ENCODE assay signal across 23 cellular contexts in genomic region chr3:47392933-47393332, GRCh38. TPM values are rescaled to one million over a fixed set of nuclear protein-coding genes. Genes with fewer than 3 reads are reported as not detected.
A peak's percentile ranks its signal among the peaks of the same experiment; 100 is the strongest.
DNase-seq lines count a peak whose midpoint lies in the region; ATAC-seq and TF ChIP-seq lines count a peak whose summit lies in the region.
"Had no signal": no experiment of that assay in that cellular context is flagged by ENCODE, and none has a peak within 500 bp of the region (broad histone marks: within the 10 kb centered on the region; RNA-seq: fewer than 3 reads in every experiment).

No MANE protein-coding gene starts in this region.

- peak overlapping the region; percentile 19 for H3K27ac Mint-ChIP-seq in activated T-cell treated with anti-CD3 and anti-CD28 coated beads, Interleukin-2, amount 50 U/mL, for 24 hours
- peak overlapping the region; percentile 41 to 53 for H3K27ac Mint-ChIP-seq in effector memory CD8-positive, alpha-beta T cell
- H3K27ac Mint-ChIP-seq in progenitor cell of endocrine pancreas: peak overlapping the region; percentile 45
- H3K27ac Mint-ChIP-seq: B cell, GM23338, H9 had no signal

- H3K4me1 ChIP-seq in SJCRH30: peaks cover 43% of the 10 kb centered on the region

- no peaks in the 10 kb centered on the region for H3K27me3 ChIP-seq in SJCRH30
- H3K27me3 ChIP-seq: SJSA1 had no signal

- H3K4me3 Mint-ChIP-seq in activated T-cell treated with anti-CD3 and anti-CD28 coated beads, Interleukin-2, amount 50 U/mL, for 24 hours: no peak overlapping the region
- H3K4me3 Mint-ChIP-seq in effector memory CD8-positive, alpha-beta T cell: no peak overlapping the region
- H3K4me3 Mint-ChIP-seq in progenitor cell of endocrine pancreas (ENCODE audit: low read depth): no peak overlapping the region
- H3K4me3 Mint-ChIP-seq: B cell, GM23338, H9 had no signal

- TF ChIP-seq CTCF in progenitor cell of endocrine pancreas (IDR thresholded peaks at IDR 0.05; ENCODE audit: unreplicated experiment) (no peak), RWPE1 (conservative IDR thresholded peaks at IDR 0.05; ENCODE audit: low read depth) (no peak)

- POLR2A ChIA-PET in RWPE1 (lab: Yijun Ruan, JAX; ENCODE audit: low non-redundant PET) (no interaction called here), HEK293T (lab: Yijun Ruan, JAX) (no interaction called here)

- H3K27ac ChIP-seq in SJCRH30 (peak overlapping the region; percentile 93), RWPE1 (no peak overlapping the region)
- H3K27ac ChIP-seq: 22Rv1, C4-2B, SJSA1 had no signal

- DNase-seq in activated T-cell treated with anti-CD3 and anti-CD28 coated beads, Interleukin-2, amount 50 U/mL, for 24 hours: no peak
- DNase-seq in activated T-cell treated with anti-CD3 and anti-CD28 coated beads, Interleukin-2, amount 50 U/mL, for 48 hours: no peak
- DNase-seq in SJCRH30: no peak
- DNase-seq in effector memory CD8-positive, alpha-beta T cell: no peak
- DNase-seq in progenitor cell of endocrine pancreas (ENCODE audit: low spot score, unreplicated experiment): no peak
- DNase-seq in RWPE1 (ENCODE audit: low spot score): no peak
- no peak for DNase-seq in mesenteric fat pad (ENCODE audit: low spot score)
- DNase-seq in HEK293T (ENCODE audit: extremely low spot score): no peak
- DNase-seq: COR-L47, H9, KBM-7, NCI-H1105 treated with DMSO at 0.1 percent for 48 hours, NCI-H146, NCI-H1930, NCI-H2107, NCI-H446, NCI-H524 treated with DMSO at 0.1 percent for 48 hours, NCI-H774 had no signal

- no peak for ATAC-seq in effector memory CD8-positive, alpha-beta T cell (replicated peaks)
- ATAC-seq: GM23338 had no signal

- no peaks in the 10 kb centered on the region for H3K9me3 Mint-ChIP-seq in activated T-cell treated with anti-CD3 and anti-CD28 coated beads, Interleukin-2, amount 50 U/mL, for 24 hours
- no peaks in the 10 kb centered on the region for H3K9me3 Mint-ChIP-seq in effector memory CD8-positive, alpha-beta T cell
- H3K9me3 Mint-ChIP-seq in progenitor cell of endocrine pancreas (ENCODE audit: low read depth): no peaks in the 10 kb centered on the region
- H3K9me3 Mint-ChIP-seq: GM23338, H9 had no signal

- peaks cover 21% of the 10 kb centered on the region for H3K36me3 ChIP-seq in SJCRH30

- H3K9me3 ChIP-seq in SJCRH30 (replicated peaks): no peaks in the 10 kb centered on the region
- H3K9me3 ChIP-seq: SJSA1 had no signal

- no peaks in the 10 kb centered on the region for H3K27me3 Mint-ChIP-seq in activated T-cell treated with anti-CD3 and anti-CD28 coated beads, Interleukin-2, amount 50 U/mL, for 24 hours
- no peaks in the 10 kb centered on the region for H3K27me3 Mint-ChIP-seq in effector memory CD8-positive, alpha-beta T cell
- no peaks in the 10 kb centered on the region for H3K27me3 Mint-ChIP-seq in progenitor cell of endocrine pancreas
- H3K27me3 Mint-ChIP-seq: B cell had no signal

- no peak overlapping the region for H3K4me3 ChIP-seq in SJCRH30
- H3K4me3 ChIP-seq: GM23338, SJSA1 had no signal

- CTCF ChIA-PET in RWPE1 (lab: Yijun Ruan, JAX) (no interaction called here), HEK293T (lab: Yijun Ruan, JAX) (no interaction called here)

- peaks cover 39% of the 10 kb centered on the region for H3K4me1 Mint-ChIP-seq in activated T-cell treated with anti-CD3 and anti-CD28 coated beads, Interleukin-2, amount 50 U/mL, for 24 hours (ENCODE audit: low read depth)
- peaks cover 23 to 39% of the 10 kb centered on the region in 2 donors for H3K4me1 Mint-ChIP-seq in effector memory CD8-positive, alpha-beta T cell (ENCODE audit: low read depth in 2 of 2)
- H3K4me1 Mint-ChIP-seq in progenitor cell of endocrine pancreas (ENCODE audit: low read depth): peaks cover 26% of the 10 kb centered on the region

- peaks cover 54% of the 10 kb centered on the region for H3K36me3 Mint-ChIP-seq in activated T-cell treated with anti-CD3 and anti-CD28 coated beads, Interleukin-2, amount 50 U/mL, for 24 hours (ENCODE audit: low read depth)
- H3K36me3 Mint-ChIP-seq in effector memory CD8-positive, alpha-beta T cell (ENCODE audit: insufficient read depth): peaks cover 9% of the 10 kb centered on the region
- H3K36me3 Mint-ChIP-seq in progenitor cell of endocrine pancreas (ENCODE audit: insufficient read depth): peaks cover 7% of the 10 kb centered on the region

TF ChIP-seq in HEK293T, 16 proteins besides CTCF, POLR2A, EP300 and RAD21:
- no peak for TF ChIP-seq CTBP1 (IDR thresholded peaks at IDR 0.05; ENCODE audit: borderline replicate concordance)
- TF ChIP-seq PKNOX1 (IDR thresholded peaks at IDR 0.05): no peak
- no peak for TF ChIP-seq L3MBTL2 (conservative IDR thresholded peaks at IDR 0.05)
- TF ChIP-seq FOXK2 (IDR thresholded peaks at IDR 0.05): no peak
- no peak for TF ChIP-seq ZNF384 (IDR thresholded peaks at IDR 0.05)
- no peak for TF ChIP-seq BHLHE40 (IDR thresholded peaks at IDR 0.05; ENCODE audit: borderline replicate concordance)
- no peak for TF ChIP-seq SP1 (IDR thresholded peaks at IDR 0.05)
- TF ChIP-seq SUZ12 (IDR thresholded peaks at IDR 0.05): no peak
- TF ChIP-seq FOXA1 (IDR thresholded peaks at IDR 0.05): no peak
- no peak for TF ChIP-seq NFRKB (IDR thresholded peaks at IDR 0.05)
- TF ChIP-seq LEF1 (IDR thresholded peaks at IDR 0.05; ENCODE audit: borderline replicate concordance): no peak
- no peak for TF ChIP-seq TARDBP (IDR thresholded peaks at IDR 0.05)
- TF ChIP-seq ARNT (IDR thresholded peaks at IDR 0.05): no peak
- TF ChIP-seq ELF4 (IDR thresholded peaks at IDR 0.05): no peak
- TF ChIP-seq FOXM1 (IDR thresholded peaks at IDR 0.05; ENCODE audit: borderline replicate concordance): no peak
- TF ChIP-seq HDGF (IDR thresholded peaks at IDR 0.05; ENCODE audit: borderline replicate concordance): no peak

RNA-seq across cellular contexts. Expression of gene PTPN23, which starts 12.1 kb away (rescaled TPM):
- 7.4 and 11.4 TPM in 2 replicates for total RNA-seq in SJCRH30 (2014; rRNA removed; shearing (Covaris generic))
- total RNA-seq in progenitor cell of endocrine pancreas (68.7 and 71.4 TPM in 2 replicates), mesenteric fat pad (40.3 TPM)
